ENCODE assay signal across 9 cellular contexts in the genomic region with DNA sequence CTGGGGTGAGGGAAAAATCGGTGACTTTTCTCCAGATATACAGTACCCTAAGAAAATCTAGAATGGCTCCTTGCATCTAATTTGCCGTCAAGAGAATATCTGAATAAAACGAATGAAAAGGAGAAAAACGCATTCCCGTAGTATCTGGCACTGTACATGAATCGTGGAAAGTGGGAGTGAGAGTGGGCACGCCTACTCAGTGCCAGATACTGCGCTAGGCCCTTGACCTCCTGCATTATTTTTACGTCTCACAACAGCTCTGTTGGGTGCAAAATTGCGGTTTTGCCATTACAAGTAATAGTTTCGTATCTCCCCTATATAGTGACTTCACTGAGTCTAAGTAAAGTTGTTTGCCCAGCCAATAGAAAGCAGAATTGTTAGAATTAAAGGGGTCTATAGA. TPM values are rescaled to one million over a fixed set of nuclear protein-coding genes. Genes with fewer than 3 reads are reported as not detected.
DNase-seq lines count a peak whose midpoint lies in the region; ATAC-seq and TF ChIP-seq lines count a peak whose summit lies in the region.
"Had no signal": no experiment of that assay in that cellular context is flagged by ENCODE, and none has a peak within 500 bp of the region (broad histone marks: within the 10 kb centered on the region; RNA-seq: fewer than 3 reads in every experiment).

No MANE protein-coding gene starts in this region.

- DNase-seq in GM10266 (ENCODE audit: extremely low spot score), result peak; percentile 35
- DNase-seq in T-cell, result no peak
- no peak for DNase-seq in kidney epithelial cell (ENCODE audit: low read depth)
- DNase-seq in sciatic nerve (ENCODE audit: low spot score), result no peak
- no peak for DNase-seq in NCI-H2171 (lab: John Stamatoyannopoulos, UW)
- DNase-seq in HCEC 1CT, result no peak
- no peak for DNase-seq in putamen (ENCODE audit: low spot score)

- no peaks in the 10 kb centered on the region for H3K36me3 Mint-ChIP-seq in T-cell

- peak; percentile 36 for ATAC-seq in GM21825 (IDR thresholded peaks at IDR 0.05; ENCODE audit: unreplicated experiment)
- ATAC-seq in T-cell (replicated peaks in 1 of 4), result no peak
- ATAC-seq in sciatic nerve, result no peak

- H3K4me1 Mint-ChIP-seq in T-cell, result peaks cover 33 to 52% (median 41%) of the 10 kb centered on the region in 3 donors

- no peaks in the 10 kb centered on the region for H3K36me3 ChIP-seq in kidney epithelial cell (ENCODE audit: control insufficient read depth, insufficient read depth, low read length)

- POLR2A ChIA-PET in T-cell (lab: Charles Lee), result no interaction called here

- H3K4me3 ChIP-seq in kidney epithelial cell (ENCODE audit: low read depth, low read length), result peak overlapping the region; percentile 30

- intact Hi-C loops in sciatic nerve (cut with DNase I), result no loop called here

- CTCF ChIA-PET in T-cell (lab: Charles Lee), result interaction anchor here in 1 of 2 donors (0.9 to 1.4 kb wide), 2 partner anchors 9 to 70 kb away, joined by 4 read pairs; no protein-coding TSS in a partner anchor

- H3K27ac Mint-ChIP-seq in T-cell, result peak overlapping the region; percentile 51 to 54

- TF ChIP-seq CTCF in GM10266 (IDR thresholded peaks at IDR 0.05; ENCODE audit: control insufficient read depth, insufficient read depth, low read depth, missing control alignments) (no peak), kidney epithelial cell (IDR thresholded peaks at IDR 0.05; ENCODE audit: insufficient read depth, low read length, poor library complexity, severe bottlenecking) (no peak)

- H3K9me3 Mint-ChIP-seq in T-cell, result no peaks in the 10 kb centered on the region

- H3K4me3 Mint-ChIP-seq in T-cell, result peak overlapping the region; percentile 67 to 83 (median 71)

- H3K27me3 ChIP-seq in kidney epithelial cell (ENCODE audit: control insufficient read depth, insufficient read depth, low read length), result no peaks in the 10 kb centered on the region

- peaks cover 0 to 38% of the 10 kb centered on the region in 2 donors for H3K27me3 Mint-ChIP-seq in T-cell

RNA-seq across cellular contexts. Expression of gene CALHM6, which starts 1.3 kb away (rescaled TPM):
- 10 to 100 TPM in 1 of 5 donors, 1 to 10 TPM in 3, under 1 TPM in 1; 0.53 to 15.4 (median 3.8) TPM for total RNA-seq in T-cell
- 0.75 and 4.8 TPM in 2 replicates for total RNA-seq in kidney epithelial cell
- total RNA-seq in sciatic nerve, result 5.5 TPM
- total RNA-seq: myocyte had no signal

RNA-seq across cellular contexts. Expression of gene CALHM5, which starts 48.9 kb away (rescaled TPM):
- total RNA-seq in T-cell (not detected), kidney epithelial cell (0.21 and 0.34 TPM in 2 replicates), sciatic nerve (5.3 TPM)
